Comparison of ENCODE assay signal across 13 cellular contexts in the genomic region with DNA sequence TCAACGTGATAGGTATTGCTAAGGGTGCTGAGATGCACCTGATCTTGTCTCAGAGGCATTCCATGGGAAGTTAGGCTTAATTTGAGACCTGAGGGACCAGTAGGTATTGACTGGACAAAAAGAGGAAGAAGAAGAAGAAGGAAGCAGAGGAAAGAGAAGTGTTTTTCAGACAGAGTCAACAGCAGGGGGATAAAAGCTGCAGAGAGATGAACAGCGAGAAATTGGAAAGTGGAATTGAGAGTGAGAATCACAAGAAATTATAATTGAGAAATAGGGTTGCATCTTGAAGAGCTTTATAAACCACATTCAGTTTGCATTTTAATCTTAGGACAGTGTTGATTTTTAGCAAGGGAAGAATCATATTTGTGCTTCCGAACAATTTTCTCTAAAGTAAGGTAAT.
DNase-seq lines count a peak whose midpoint lies in the region; ATAC-seq and TF ChIP-seq lines count a peak whose summit lies in the region.
"Had no signal": no experiment of that assay in that cellular context is flagged by ENCODE, and none has a peak within 500 bp of the region (broad histone marks: within the 10 kb centered on the region; RNA-seq: fewer than 3 reads in every experiment).

No MANE protein-coding gene starts in this region.

- ATAC-seq in activated T-helper 17 cell treated with anti-CD3 and anti-CD28 coated beads, Interleukin-2, amount 50 U/mL, for 72 hours (replicated peaks) = peak; percentile 12
- ATAC-seq in HG03439 (IDR thresholded peaks at IDR 0.05; ENCODE audit: unreplicated experiment) = no peak
- ATAC-seq in GM18520 (IDR thresholded peaks at IDR 0.05; ENCODE audit: unreplicated experiment) = no peak
- ATAC-seq: sciatic nerve had no signal

- no peak for TF ChIP-seq POLR2A in NB4 (IDR thresholded peaks at IDR 0.05; ENCODE audit: extremely low read depth, insufficient read length)

- H3K4me3 Mint-ChIP-seq in activated T-helper 17 cell treated with anti-CD3 and anti-CD28 coated beads, Interleukin-2, amount 50 U/mL, for 72 hours = peak overlapping the region; percentile 52

- no peaks in the 10 kb centered on the region for H3K27me3 Mint-ChIP-seq in activated T-helper 17 cell treated with anti-CD3 and anti-CD28 coated beads, Interleukin-2, amount 50 U/mL, for 72 hours

- no peaks in the 10 kb centered on the region for H3K36me3 Mint-ChIP-seq in activated T-helper 17 cell treated with anti-CD3 and anti-CD28 coated beads, Interleukin-2, amount 50 U/mL, for 72 hours (ENCODE audit: low read depth)

- TF ChIP-seq CTCF in NB4 (IDR thresholded peaks at IDR 0.05; ENCODE audit: low read depth, low read length) = no peak

- H3K9me3 Mint-ChIP-seq in activated T-helper 17 cell treated with anti-CD3 and anti-CD28 coated beads, Interleukin-2, amount 50 U/mL, for 72 hours = no peaks in the 10 kb centered on the region

- peak; percentile 83 to 84 for DNase-seq in AML-193 (lab: John Stamatoyannopoulos, UW)
- peak; percentile 47 for DNase-seq in NB4 (ENCODE audit: low read depth)
- DNase-seq in activated CD4-positive, alpha-beta T cell treated with anti-CD3 and anti-CD28 coated beads for 48 hours = no peak
- no peak for DNase-seq in activated effector memory CD4-positive, alpha-beta T cell treated with Interleukin-2 at 50 U/mL for 16 hours
- DNase-seq: activated CD4-positive, CD25-positive, alpha-beta regulatory T cell treated with anti-CD3 and anti-CD28 coated beads, Interleukin-2, amount 50 U/mL, for 72 hours; anterior cingulate cortex; NCI-H1930; stimulated activated CD8-positive, alpha-beta memory T cell treated with anti-CD3 and anti-CD28 coated beads, Interleukin-4, amount 100 ng/mL, for 48 hours had no signal

- H3K4me3 ChIP-seq in GM08714 (ENCODE audit: low read length) = peak overlapping the region; percentile 23; the same call in 1 of the 2 replicates
- no peak overlapping the region for H3K4me3 ChIP-seq in NB4 (ENCODE audit: low read depth, low read length)

- peaks cover 21% of the 10 kb centered on the region for H3K4me1 Mint-ChIP-seq in activated T-helper 17 cell treated with anti-CD3 and anti-CD28 coated beads, Interleukin-2, amount 50 U/mL, for 72 hours

- no peak overlapping the region for H3K27ac Mint-ChIP-seq in activated T-helper 17 cell treated with anti-CD3 and anti-CD28 coated beads, Interleukin-2, amount 50 U/mL, for 72 hours

Comparison
In these comparisons a context has a peak if more than half of its experiments do, and no peak if none do; other contexts are left out.
1. DNase-seq: peak in AML-193 (2 of 2) and NB4 (single experiment); none in activated CD4-positive, alpha-beta T cell treated with anti-CD3 and anti-CD28 coated beads for 48 hours (single experiment) and activated effector memory CD4-positive, alpha-beta T cell treated with Interleukin-2 at 50 U/mL for 16 hours (single experiment).